ENCODE assay signal across 13 cellular contexts in genomic region chr11:117441146-117441975, GRCh38.
DNase-seq lines count a peak whose midpoint lies in the region; ATAC-seq and TF ChIP-seq lines count a peak whose summit lies in the region.
"Had no signal": no experiment of that assay in that cellular context is flagged by ENCODE, and none has a peak within 500 bp of the region (broad histone marks: within the 10 kb centered on the region; RNA-seq: fewer than 3 reads in every experiment).

No MANE protein-coding gene starts in this region.

- H3K14ac ChIP-seq in neuronal stem cell (ENCODE audit: low read length) = no peak overlapping the region

- H3K23ac ChIP-seq in neuronal stem cell (ENCODE audit: low read depth, low read length, poor library complexity) = peak overlapping the region; percentile 71

- H3K4me3 ChIP-seq in neuronal stem cell (ENCODE audit: low read length in 2 of 2) = peak overlapping the region in 1 of 2 donors; percentile 33
- no peak overlapping the region for H3K4me3 ChIP-seq in suprapubic skin
- H3K4me3 ChIP-seq: BLaER1 treated with 17β-estradiol and CSF1 and Interleukin-3, amounts not matched to agents 10 nM and 100 nM had no signal

- CTCF ChIA-PET in WTC11 (lab: Charles Lee) = interaction anchor here (0.5 to 4.9 kb wide), 4 partner anchors 16 to 256 kb away, joined by 3 to 84 read pairs (median 3); no protein-coding TSS in a partner anchor
- CTCF ChIA-PET in activated CD8-positive, alpha-beta memory T cell treated with anti-CD3 and anti-CD28 coated beads, Interleukin-2, amount 10 ng/mL, durations not matched to agents 7 days and 5 days (lab: Charles Lee) = interaction anchor here (1.8 kb wide), 1 partner anchor 15 kb away, joined by 8 read pairs; no protein-coding TSS in a partner anchor

- no peak overlapping the region for H2BK120ac ChIP-seq in neuronal stem cell (ENCODE audit: low read depth, low read length)

- H3K27me3 ChIP-seq in neuronal stem cell (ENCODE audit: control insufficient read depth in 3 of 3, insufficient read depth in 3 of 3, low read depth in 1 of 3, low read length in 3 of 3) (peaks cover 0 to 50% (median 7%) of the 10 kb centered on the region in 3 experiments), suprapubic skin (peaks cover 38% of the 10 kb centered on the region)
- H3K27me3 ChIP-seq: BLaER1 treated with 17β-estradiol and CSF1 and Interleukin-3, amounts not matched to agents 10 nM and 100 nM had no signal

- H3K79me1 ChIP-seq in neuronal stem cell (ENCODE audit: low read depth, low read length) = no peaks in the 10 kb centered on the region

- no peak overlapping the region for H3K4ac ChIP-seq in neuronal stem cell (ENCODE audit: low read length)

- H3K27ac ChIP-seq in neuronal stem cell (replicated peaks; ENCODE audit: low read length) (no peak overlapping the region), suprapubic skin (no peak overlapping the region)
- H3K27ac ChIP-seq: BLaER1 treated with 17β-estradiol and CSF1 and Interleukin-3, amounts not matched to agents 10 nM and 100 nM had no signal

- TF ChIP-seq CTCF in WTC11 (IDR thresholded peaks at IDR 0.05) (no peak), suprapubic skin (IDR thresholded peaks at IDR 0.05) (no peak)

- no peak overlapping the region for H2BK12ac ChIP-seq in neuronal stem cell (ENCODE audit: low read length)

- H3K4me3 Mint-ChIP-seq in WTC11 = no peak overlapping the region
- H3K4me3 Mint-ChIP-seq in central memory CD8-positive, alpha-beta T cell = no peak overlapping the region
- no peak overlapping the region for H3K4me3 Mint-ChIP-seq in activated CD8-positive, alpha-beta memory T cell treated with anti-CD3 and anti-CD28 coated beads, Interleukin-2, amount 10 ng/mL, durations not matched to agents 7 days and 5 days
- H3K4me3 Mint-ChIP-seq: B cell; CD8-positive, alpha-beta T cell had no signal

- no peaks in the 10 kb centered on the region for H3K27me3 Mint-ChIP-seq in WTC11 (ENCODE audit: low read depth)
- H3K27me3 Mint-ChIP-seq in central memory CD8-positive, alpha-beta T cell = peaks cover 46% of the 10 kb centered on the region
- peaks cover 17% of the 10 kb centered on the region for H3K27me3 Mint-ChIP-seq in activated CD8-positive, alpha-beta memory T cell treated with anti-CD3 and anti-CD28 coated beads, Interleukin-2, amount 10 ng/mL, durations not matched to agents 7 days and 5 days

- H3K9me3 Mint-ChIP-seq in WTC11 = no peaks in the 10 kb centered on the region
- no peaks in the 10 kb centered on the region for H3K9me3 Mint-ChIP-seq in central memory CD8-positive, alpha-beta T cell
- no peaks in the 10 kb centered on the region for H3K9me3 Mint-ChIP-seq in activated CD8-positive, alpha-beta memory T cell treated with anti-CD3 and anti-CD28 coated beads, Interleukin-2, amount 10 ng/mL, durations not matched to agents 7 days and 5 days (ENCODE audit: low read depth)
- H3K9me3 Mint-ChIP-seq: CD8-positive, alpha-beta T cell had no signal

- no peak for TF ChIP-seq POLR2A in suprapubic skin (IDR thresholded peaks at IDR 0.05)

- H3K27ac Mint-ChIP-seq in WTC11 = 0 out of 2 replicates have a peak overlapping the region, but pooled peaks have one; percentile 8
- H3K27ac Mint-ChIP-seq in central memory CD8-positive, alpha-beta T cell (ENCODE audit: low read depth) = peak overlapping the region; percentile 2
- H3K27ac Mint-ChIP-seq in activated CD8-positive, alpha-beta memory T cell treated with anti-CD3 and anti-CD28 coated beads, Interleukin-2, amount 10 ng/mL, durations not matched to agents 7 days and 5 days = no peak overlapping the region
- H3K27ac Mint-ChIP-seq: B cell; CD8-positive, alpha-beta T cell had no signal

- DNase-seq in WTC11 (ENCODE audit: low spot score) (no peak), neuronal stem cell (ENCODE audit: low spot score) (no peak), suprapubic skin (ENCODE audit: low spot score in 2 of 2) (no peak)
- DNase-seq in central memory CD8-positive, alpha-beta T cell (ENCODE audit: low spot score in 2 of 2) = no peak
- no peak for DNase-seq in activated CD8-positive, alpha-beta memory T cell treated with anti-CD3 and anti-CD28 coated beads, Interleukin-2, amount 10 ng/mL, durations not matched to agents 7 days and 5 days
- DNase-seq: Calu3; CD8-positive, alpha-beta T cell; DMS79 treated with DMSO at 0.1 percent for 48 hours; GF-D8; H9 had no signal

- H2BK15ac ChIP-seq in neuronal stem cell (ENCODE audit: low read length) = no peak overlapping the region

- POLR2A ChIA-PET in WTC11 (lab: Charles Lee) = no interaction called here

- H3K9me3 ChIP-seq in neuronal stem cell (replicated peaks in 1 of 2; ENCODE audit: control insufficient read depth in 2 of 2, insufficient read depth in 1 of 2, low read depth in 1 of 2, low read length in 2 of 2) = peaks cover 0 to 2% of the 10 kb centered on the region in 2 donors
- no peaks in the 10 kb centered on the region for H3K9me3 ChIP-seq in suprapubic skin
- H3K9me3 ChIP-seq: BLaER1 treated with 17β-estradiol and CSF1 and Interleukin-3, amounts not matched to agents 10 nM and 100 nM had no signal

- no peak for TF ChIP-seq EP300 in suprapubic skin (IDR thresholded peaks at IDR 0.05)

- H4K91ac ChIP-seq in neuronal stem cell (ENCODE audit: low read depth, low read length, poor library complexity) = peak overlapping the region; percentile 33

- H4K8ac ChIP-seq in neuronal stem cell (ENCODE audit: low read depth, low read length) = peak overlapping the region; percentile 73

- H3K18ac ChIP-seq in neuronal stem cell (ENCODE audit: low read length) = peak overlapping the region; percentile 46

- no peak for ATAC-seq in WTC11
- ATAC-seq in central memory CD8-positive, alpha-beta T cell (replicated peaks; ENCODE audit: extremely low read depth, poor library complexity, severe bottlenecking) = no peak
- ATAC-seq in GM21825 (IDR thresholded peaks at IDR 0.05; ENCODE audit: unreplicated experiment) = no peak
- no peak for ATAC-seq in activated CD8-positive, alpha-beta memory T cell treated with anti-CD3 and anti-CD28 coated beads, Interleukin-2, amount 10 ng/mL, durations not matched to agents 7 days and 5 days
- ATAC-seq: CD8-positive, alpha-beta T cell had no signal

- no peak overlapping the region for H2AK5ac ChIP-seq in neuronal stem cell (ENCODE audit: low read depth, low read length)

- peak overlapping the region; percentile 58 for H2BK5ac ChIP-seq in neuronal stem cell (ENCODE audit: low read length)

- H3K4me1 Mint-ChIP-seq in WTC11 = peaks cover 12% of the 10 kb centered on the region
- no peaks in the 10 kb centered on the region for H3K4me1 Mint-ChIP-seq in central memory CD8-positive, alpha-beta T cell
- H3K4me1 Mint-ChIP-seq in activated CD8-positive, alpha-beta memory T cell treated with anti-CD3 and anti-CD28 coated beads, Interleukin-2, amount 10 ng/mL, durations not matched to agents 7 days and 5 days = peaks cover 1% of the 10 kb centered on the region
- H3K4me1 Mint-ChIP-seq: B cell had no signal

- H3K4me1 ChIP-seq in neuronal stem cell (ENCODE audit: control insufficient read depth in 2 of 2, insufficient read depth in 1 of 2, low read depth in 1 of 2, low read length in 2 of 2) (peaks cover 11 to 14% of the 10 kb centered on the region in 2 donors), suprapubic skin (peaks cover 8% of the 10 kb centered on the region)

- H3K4me2 ChIP-seq in neuronal stem cell (ENCODE audit: insufficient read depth, low read length, poor library complexity, severe bottlenecking) = no peak overlapping the region
- H3K4me2 ChIP-seq: BLaER1 treated with 17β-estradiol and CSF1 and Interleukin-3, amounts not matched to agents 10 nM and 100 nM had no signal

- WGBS in neuronal stem cell (ENCODE audit: extremely low coverage in 2 of 2, insufficient read length in 2 of 2, insufficient replicate concordance in 1 of 2), 2 donors = no CpG with 5 or more reads among the region's 14 CpGs
- WGBS in suprapubic skin = 77% methylated on average over 12 of the region's 14 CpGs

- no peak overlapping the region for H2AFZ ChIP-seq in neuronal stem cell (ENCODE audit: low read length)

- H3K36me3 ChIP-seq in neuronal stem cell (replicated peaks in 1 of 2; ENCODE audit: control insufficient read depth in 2 of 2, insufficient read depth in 2 of 2, low read length in 2 of 2) = no peaks in the 10 kb centered on the region
- no peaks in the 10 kb centered on the region for H3K36me3 ChIP-seq in suprapubic skin
- H3K36me3 ChIP-seq: BLaER1 treated with 17β-estradiol and CSF1 and Interleukin-3, amounts not matched to agents 10 nM and 100 nM had no signal

- no peaks in the 10 kb centered on the region for H3K36me3 Mint-ChIP-seq in WTC11
- H3K36me3 Mint-ChIP-seq in central memory CD8-positive, alpha-beta T cell (ENCODE audit: insufficient read depth) = peaks cover 4% of the 10 kb centered on the region
- no peaks in the 10 kb centered on the region for H3K36me3 Mint-ChIP-seq in activated CD8-positive, alpha-beta memory T cell treated with anti-CD3 and anti-CD28 coated beads, Interleukin-2, amount 10 ng/mL, durations not matched to agents 7 days and 5 days
- H3K36me3 Mint-ChIP-seq: CD8-positive, alpha-beta T cell had no signal

- peak overlapping the region; percentile 13 for H3K9ac ChIP-seq in neuronal stem cell (ENCODE audit: low read depth, low read length, poor library complexity)
- H3K9ac ChIP-seq: BLaER1 treated with 17β-estradiol and CSF1 and Interleukin-3, amounts not matched to agents 10 nM and 100 nM had no signal

TF ChIP-seq in WTC11, 78 proteins besides CTCF, POLR2A, EP300 and RAD21 (continues in another document):
- TF ChIP-seq ZNF512 (CRISPR knock-in tag; IDR thresholded peaks at IDR 0.05; ENCODE audit: borderline replicate concordance) (no peak), ETV6 (CRISPR knock-in tag; IDR thresholded peaks at IDR 0.05) (no peak), HMGA2 (CRISPR knock-in tag; IDR thresholded peaks at IDR 0.05) (no peak), NFYB (CRISPR knock-in tag; conservative IDR thresholded peaks at IDR 0.05; ENCODE audit: low read depth) (no peak)
